Comparison of ENCODE assay signal across 9 cellular contexts in the genomic region with DNA sequence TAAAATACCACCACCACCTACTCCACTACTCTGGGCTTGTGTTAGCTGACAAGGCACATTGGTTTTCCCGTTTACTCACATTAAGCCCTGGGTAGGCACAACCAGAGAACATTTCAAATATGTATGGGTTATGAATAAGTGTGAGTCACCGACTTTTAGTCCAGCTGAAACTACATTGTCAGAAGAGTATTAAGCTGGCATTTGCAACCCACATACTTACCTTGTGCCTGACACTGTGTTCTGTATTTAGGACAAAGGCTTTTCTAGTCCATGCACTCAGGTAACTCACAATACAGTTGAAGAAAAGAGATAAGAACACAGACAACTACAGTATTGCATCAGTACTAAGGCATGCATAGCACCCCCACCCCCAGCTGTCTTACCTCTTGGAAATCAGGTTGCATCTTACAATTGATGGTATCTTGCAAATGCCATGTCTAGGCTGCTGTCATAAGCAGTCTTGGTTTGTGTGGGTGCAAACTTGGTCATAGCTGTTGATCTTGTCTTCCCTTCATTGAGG. TPM values are rescaled to one million over a fixed set of nuclear protein-coding genes. Genes with fewer than 3 reads are reported as not detected.
DNase-seq lines count a peak whose midpoint lies in the region; ATAC-seq and TF ChIP-seq lines count a peak whose summit lies in the region.
"Had no signal": no experiment of that assay in that cellular context is flagged by ENCODE, and none has a peak within 500 bp of the region (broad histone marks: within the 10 kb centered on the region; RNA-seq: fewer than 3 reads in every experiment).

No MANE protein-coding gene starts in this region.

- no peak for ATAC-seq in left cardiac atrium

- peak; percentile 68 for DNase-seq in HFFc6
- DNase-seq in activated CD4-positive, alpha-beta memory T cell treated with anti-CD3 and anti-CD28 coated beads for 36 hours, result peak; percentile 53
- peak; percentile 87 for DNase-seq in fibroblast of mammary gland (ENCODE audit: low read depth)
- DNase-seq in stimulated activated CD4-positive, alpha-beta T cell treated with anti-CD3 and anti-CD28 coated beads, Interleukin-4, amount 100 ng/mL, for 24 hours, result peak; percentile 46
- DNase-seq in HUDEP-2 (lab: John Stamatoyannopoulos, UW; ENCODE audit: unreplicated experiment in 76 of 76), result no peak
- no peak for DNase-seq in CD1c-positive myeloid dendritic cell (ENCODE audit: extremely low spot score)
- no peak for DNase-seq in KBM-7
- DNase-seq in left cardiac atrium, result no peak

- CTCF ChIA-PET in activated CD4-positive, alpha-beta memory T cell treated with anti-CD3 and anti-CD28 coated beads for 36 hours (lab: Charles Lee), result interaction anchor here (0.9 to 4.0 kb wide), 4 partner anchors 30 to 689 kb away, joined by 3 to 57 read pairs (median 6); no protein-coding TSS in a partner anchor

- in situ Hi-C loops in KBM-7 (cut with MboI; ENCODE audit: low pct_unique_long_range_greater_than_20kb, low sequenced_read_pairs), result loop anchor here (25.0 kb wide), 1 partner anchor 674 kb away; no protein-coding TSS in a partner anchor

- POLR2A ChIA-PET in activated CD4-positive, alpha-beta memory T cell treated with anti-CD3 and anti-CD28 coated beads for 36 hours (lab: Charles Lee), result interaction anchor here (0.6 to 1.3 kb wide), 4 partner anchors 39 to 151 kb away, joined by 3 to 5 read pairs (median 4); a partner anchor contains a TSS

- peak overlapping the region; percentile 31; the same call in 1 of the 2 replicates for H3K4me3 Mint-ChIP-seq in HFFc6
- H3K4me3 Mint-ChIP-seq in activated CD4-positive, alpha-beta memory T cell treated with anti-CD3 and anti-CD28 coated beads for 36 hours, result no peak overlapping the region

- H3K36me3 Mint-ChIP-seq in HFFc6 (ENCODE audit: low read depth), result no peaks in the 10 kb centered on the region
- no peaks in the 10 kb centered on the region for H3K36me3 Mint-ChIP-seq in activated CD4-positive, alpha-beta memory T cell treated with anti-CD3 and anti-CD28 coated beads for 36 hours

- no peak overlapping the region for H3K4me3 ChIP-seq in fibroblast of mammary gland (ENCODE audit: control insufficient read depth, low read depth, low read length)
- H3K4me3 ChIP-seq: skin epidermis had no signal

- intact Hi-C loops in activated CD4-positive, alpha-beta memory T cell treated with anti-CD3 and anti-CD28 coated beads for 36 hours (cut with micrococcal nuclease), result loop anchor here (1.0 to 10.0 kb wide), 12 partner anchors 32 to 779 kb away; a partner anchor contains a TSS
- intact Hi-C loops in left cardiac atrium (cut with DNase I), result loop anchor here in 1 of 2 donors (2.0 to 10.0 kb wide), 2 partner anchors 687 to 777 kb away; no protein-coding TSS in a partner anchor

- H3K4me1 Mint-ChIP-seq in HFFc6 (ENCODE audit: low read depth), result peaks cover 39% of the 10 kb centered on the region
- peaks cover 14% of the 10 kb centered on the region for H3K4me1 Mint-ChIP-seq in activated CD4-positive, alpha-beta memory T cell treated with anti-CD3 and anti-CD28 coated beads for 36 hours (ENCODE audit: low read depth)

- no peaks in the 10 kb centered on the region; the same call in 1 of the 2 replicates for H3K27me3 Mint-ChIP-seq in HFFc6 (ENCODE audit: insufficient read depth)
- peaks cover 10% of the 10 kb centered on the region for H3K27me3 Mint-ChIP-seq in activated CD4-positive, alpha-beta memory T cell treated with anti-CD3 and anti-CD28 coated beads for 36 hours

- H3K9me3 Mint-ChIP-seq in HFFc6, result no peaks in the 10 kb centered on the region
- H3K9me3 Mint-ChIP-seq in activated CD4-positive, alpha-beta memory T cell treated with anti-CD3 and anti-CD28 coated beads for 36 hours, result no peaks in the 10 kb centered on the region

- H3K27ac Mint-ChIP-seq in HFFc6, result peak overlapping the region; percentile 17; the same call in 1 of the 2 replicates
- peak overlapping the region; percentile 53 for H3K27ac Mint-ChIP-seq in activated CD4-positive, alpha-beta memory T cell treated with anti-CD3 and anti-CD28 coated beads for 36 hours

- TF ChIP-seq CTCF in HFFc6 (IDR thresholded peaks at IDR 0.05) (no peak), fibroblast of mammary gland (conservative IDR thresholded peaks at IDR 0.05; ENCODE audit: control insufficient read depth, insufficient read depth, low read depth, low read length) (no peak)

RNA-seq across cellular contexts. Expression of a gene that starts 40.3 kb away (rescaled TPM):
- 10 to 100 TPM; 14.6 to 19.1 (median 17.0) TPM for total RNA-seq in HFFc6 (2021; fragmentation: NEBNext Ultra II Directional; extraction: Animal tissue kit (Norgen Biotek cat#: 25700))
- 10 to 100 TPM; 18.6 to 22.7 TPM for total RNA-seq in activated CD4-positive, alpha-beta memory T cell treated with anti-CD3 and anti-CD28 coated beads for 36 hours
- total RNA-seq in left cardiac atrium, result 10 to 100 TPM; 13.1 to 18.0 TPM

Comparison
In these comparisons a context has a peak if more than half of its experiments do, and no peak if none do; other contexts are left out.
1. DNase-seq: peak in HFFc6 (single experiment), activated CD4-positive, alpha-beta memory T cell treated with anti-CD3 and anti-CD28 coated beads for 36 hours (single experiment), fibroblast of mammary gland (single experiment) and stimulated activated CD4-positive, alpha-beta T cell treated with anti-CD3 and anti-CD28 coated beads, Interleukin-4, amount 100 ng/mL, for 24 hours (single experiment); none in HUDEP-2 (0 of 76), CD1c-positive myeloid dendritic cell (single experiment), KBM-7 (single experiment) and left cardiac atrium (single experiment).